Comparison of ENCODE assay signal across 24 cellular contexts in genomic region chr19:50318438-50318837, GRCh38. TPM values are rescaled to one million over a fixed set of nuclear protein-coding genes. Genes with fewer than 3 reads are reported as not detected.
"Had no signal": no experiment of that assay in that cellular context is flagged by ENCODE, and none has a peak within 500 bp of the region (broad histone marks: within the 10 kb centered on the region; RNA-seq: fewer than 3 reads in every experiment).

No MANE protein-coding gene starts in this region.

- ATAC-seq: effector memory CD8-positive, alpha-beta T cell; foreskin keratinocyte; gastroesophageal sphincter; heart left ventricle; left cardiac atrium; left lung; left ventricle myocardium superior; lower lobe of right lung had no signal

- H3K36me3 ChIP-seq: colonic mucosa, esophagus muscularis mucosa, gastroesophageal sphincter, heart left ventricle, left lung, lower lobe of right lung had no signal

- H3K27me3 ChIP-seq: colonic mucosa had no signal

- DNase-seq: cerebellar nuclear complex; colonic mucosa; cortex of kidney; effector CD8-positive, alpha-beta T cell; effector memory CD8-positive, alpha-beta T cell; endodermal cell; foreskin keratinocyte; hypothalamus; immature natural killer cell; islet precursor cell; kidney; left cardiac atrium; left ventricle myocardium superior; lower lobe of right lung; mesenchymal stem cell had no signal

- H3K9me3 ChIP-seq: colonic mucosa, esophagus muscularis mucosa, gastroesophageal sphincter, heart left ventricle, left lung, lower lobe of right lung had no signal

- H3K4me3 ChIP-seq: colonic mucosa, esophagus muscularis mucosa, gastroesophageal sphincter, heart left ventricle, hepatocyte, left lung, lower lobe of right lung had no signal

- H3K4me1 ChIP-seq: colonic mucosa, foreskin keratinocyte, gastroesophageal sphincter, left lung, lower lobe of right lung had no signal

- H3K4me2 ChIP-seq: hepatocyte had no signal

- H3K27ac ChIP-seq: colonic mucosa, esophagus muscularis mucosa, foreskin keratinocyte, gastroesophageal sphincter, heart left ventricle, hepatocyte, left lung, lower lobe of right lung had no signal

- H3K79me2 ChIP-seq: hepatocyte had no signal

- FAIRE-seq: endometrium, frontal cortex, kidney had no signal

- H2AFZ ChIP-seq: hepatocyte had no signal

RNA-seq across cellular contexts. Expression of gene KCNC3, which starts 10.7 kb away (rescaled TPM):
- total RNA-seq: fibroblast of villous mesenchyme, foreskin keratinocyte had no signal
- polyA plus RNA-seq: foreskin keratinocyte, immature natural killer cell had no signal

RNA-seq across cellular contexts. Expression of gene NAPSA, which starts 47.0 kb away (rescaled TPM):
- total RNA-seq: frontal cortex, mononuclear cell had no signal
